8 cellular contexts compared by ENCODE assay signal in the genomic region with DNA sequence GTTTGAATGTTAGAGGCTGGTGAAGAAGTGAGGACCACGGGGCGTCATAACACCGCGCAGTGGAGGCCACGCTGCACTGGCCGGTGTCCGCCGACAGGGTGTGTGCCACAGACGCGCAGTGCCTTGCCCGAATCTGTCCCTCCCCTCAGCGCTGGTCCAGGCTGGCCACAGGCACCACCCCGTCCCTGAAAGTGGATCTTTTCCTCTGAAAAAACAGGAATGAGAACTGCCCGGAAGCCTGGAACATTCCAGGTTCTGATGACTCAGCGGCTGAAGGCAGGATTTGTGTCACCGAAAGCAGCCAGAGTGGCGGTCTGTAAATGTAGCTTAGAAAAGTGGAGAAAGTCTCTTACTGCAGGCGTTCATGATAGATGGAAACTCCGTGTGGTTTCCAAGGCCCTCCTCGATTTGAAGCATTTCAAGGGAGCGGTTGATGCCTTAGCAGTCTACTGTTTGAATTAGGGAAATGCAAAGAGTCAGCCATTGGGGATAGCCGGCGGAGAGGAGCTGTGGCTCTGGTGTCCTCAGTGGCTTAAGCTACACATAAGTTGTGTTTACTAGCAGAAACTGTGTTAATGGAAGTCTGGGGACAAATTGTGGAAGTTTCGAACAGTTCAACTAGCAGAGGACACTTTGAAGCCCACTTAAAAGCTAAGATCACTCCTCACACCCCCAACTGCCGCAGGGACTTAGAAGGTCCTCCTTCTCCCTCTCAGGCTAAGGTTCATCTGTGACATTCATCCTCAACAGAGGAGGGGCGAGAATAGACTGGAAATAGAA.
DNase-seq lines count a peak whose midpoint lies in the region; ATAC-seq and TF ChIP-seq lines count a peak whose summit lies in the region.

No MANE protein-coding gene starts in this region.

- H3K27me3 Mint-ChIP-seq in chondrocyte (ENCODE audit: low read depth): no peaks in the 10 kb centered on the region

- no peaks in the 10 kb centered on the region for H3K4me1 Mint-ChIP-seq in chondrocyte (ENCODE audit: low read depth)

- no peaks in the 10 kb centered on the region for H3K9me3 Mint-ChIP-seq in chondrocyte (ENCODE audit: low read depth)

- DNase-seq in 8988T (peak; percentile 23), NCI-H2196 (lab: John Stamatoyannopoulos, UW; ENCODE audit: unreplicated experiment) (peak; percentile 66), chondrocyte (ENCODE audit: low spot score) (peak; percentile 98), kidney glomerular epithelial cell (lab: John Stamatoyannopoulos, UW) (peak; percentile 94)
- DNase-seq in activated CD4-positive, CD25-positive, alpha-beta regulatory T cell (lab: John Stamatoyannopoulos, UW): peak; percentile 51 to 67 (median 62)
- DNase-seq in stimulated activated CD4-positive, alpha-beta T cell treated with anti-CD3 and anti-CD28 coated beads, Interleukin-1b, Interleukin-23, amount 100 ng/mL, for 24 hours (ENCODE audit: low read depth in 4 of 4, low spot score in 1 of 4): peak; percentile 49 to 69 (median 59)

- H3K36me3 Mint-ChIP-seq in chondrocyte (ENCODE audit: low read depth): no peaks in the 10 kb centered on the region

- H3K4me3 Mint-ChIP-seq in chondrocyte (ENCODE audit: unreplicated experiment): no peak overlapping the region

- ATAC-seq in GM18498 (IDR thresholded peaks at IDR 0.05; ENCODE audit: unreplicated experiment): peak; percentile 88
- peak; percentile 87 for ATAC-seq in HG02943 (IDR thresholded peaks at IDR 0.05; ENCODE audit: low read depth, unreplicated experiment)

- no peak overlapping the region for H3K27ac Mint-ChIP-seq in chondrocyte (ENCODE audit: unreplicated experiment)

- peak; percentile 82 for TF ChIP-seq CTCF in chondrocyte (IDR thresholded peaks at IDR 0.05)

Comparison
In these comparisons a context has a peak if more than half of its experiments do, and no peak if none do; other contexts are left out.
1. Peak in every context shown above with its lines: DNase-seq and ATAC-seq.
2. DNase-seq: peak in every context shown above with its lines; median percentile 98 in chondrocyte; 94 in kidney glomerular epithelial cell; 66 in NCI-H2196; 62 in activated CD4-positive, CD25-positive, alpha-beta regulatory T cell; 59 in stimulated activated CD4-positive, alpha-beta T cell treated with anti-CD3 and anti-CD28 coated beads, Interleukin-1b, Interleukin-23, amount 100 ng/mL, for 24 hours; 23 in 8988T.